1 cellular context compared by ENCODE assay signal in the genomic region with DNA sequence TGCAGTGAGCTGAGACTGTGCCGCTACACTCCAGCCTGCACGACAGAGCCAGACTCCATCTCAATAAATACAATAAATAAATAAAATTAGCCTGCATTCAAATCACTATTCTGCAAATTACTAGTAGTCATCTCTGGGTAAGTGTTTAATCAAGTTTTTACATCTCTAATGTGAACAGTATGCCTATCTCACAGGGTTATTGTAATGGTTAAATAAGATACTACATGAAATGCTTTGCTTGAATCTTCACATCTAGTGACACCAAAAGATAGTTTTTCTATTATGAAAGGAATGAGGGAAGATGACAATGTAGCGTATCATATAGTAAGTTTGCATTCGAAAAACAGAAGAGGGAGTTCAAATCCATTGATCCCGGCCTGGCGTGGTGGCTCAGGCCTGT.
TF ChIP-seq lines count a peak whose summit lies in the region.

No MANE protein-coding gene starts in this region.

TF ChIP-seq in HEK293, 187 proteins besides CTCF, POLR2A, EP300 and RAD21:
- TF ChIP-seq ZNF214 (tag by site-specific recombination; IDR thresholded peaks at IDR 0.05; ENCODE audit: borderline replicate concordance), result no peak
- TF ChIP-seq, protein P1, sequence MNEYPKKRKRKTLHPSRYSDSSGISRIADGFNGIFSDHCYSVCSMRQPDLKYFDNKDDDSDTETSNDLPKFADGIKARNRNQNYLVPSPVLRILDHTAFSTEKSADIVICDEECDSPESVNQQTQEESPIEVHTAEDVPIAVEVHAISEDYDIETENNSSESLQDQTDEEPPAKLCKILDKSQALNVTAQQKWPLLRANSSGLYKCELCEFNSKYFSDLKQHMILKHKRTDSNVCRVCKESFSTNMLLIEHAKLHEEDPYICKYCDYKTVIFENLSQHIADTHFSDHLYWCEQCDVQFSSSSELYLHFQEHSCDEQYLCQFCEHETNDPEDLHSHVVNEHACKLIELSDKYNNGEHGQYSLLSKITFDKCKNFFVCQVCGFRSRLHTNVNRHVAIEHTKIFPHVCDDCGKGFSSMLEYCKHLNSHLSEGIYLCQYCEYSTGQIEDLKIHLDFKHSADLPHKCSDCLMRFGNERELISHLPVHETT (tag by site-specific recombination; IDR thresholded peaks at IDR 0.05), result no peak
- TF ChIP-seq ZNF324 (tag by site-specific recombination; IDR thresholded peaks at IDR 0.05), result no peak
- TF ChIP-seq ZXDB (tag by site-specific recombination; IDR thresholded peaks at IDR 0.05), result no peak
- TF ChIP-seq ZNF600 (tag by site-specific recombination; IDR thresholded peaks at IDR 0.05), result no peak
- peak; percentile 98 for TF ChIP-seq ZNF664 (tag by site-specific recombination; IDR thresholded peaks at IDR 0.05)
- no peak for TF ChIP-seq ZSCAN23 (tag by site-specific recombination; IDR thresholded peaks at IDR 0.05)
